Comparison of ENCODE assay signal across 10 cellular contexts in the genomic region with DNA sequence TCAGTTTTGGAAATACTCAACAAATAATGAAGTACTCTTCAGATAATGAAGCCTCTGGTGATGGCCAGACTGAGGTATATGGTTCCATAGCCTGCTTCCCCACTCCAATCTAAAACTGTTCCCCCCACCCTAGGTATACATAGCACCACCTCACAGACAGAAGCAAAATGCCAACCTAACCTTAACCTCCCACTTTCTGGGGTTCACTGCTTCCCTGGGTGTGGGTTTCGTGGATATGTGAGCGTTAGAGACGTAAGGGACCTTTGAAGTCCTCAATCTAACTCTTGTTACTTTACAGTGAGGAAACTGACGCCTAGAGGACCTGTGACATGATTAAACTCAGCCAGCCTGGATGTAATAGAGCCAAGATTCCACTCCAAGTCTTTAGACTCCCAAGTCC. TPM values are rescaled to one million over a fixed set of nuclear protein-coding genes. Genes with fewer than 3 reads are reported as not detected.
A peak's percentile ranks its signal among the peaks of the same experiment; 100 is the strongest.
DNase-seq lines count a peak whose midpoint lies in the region; ATAC-seq and TF ChIP-seq lines count a peak whose summit lies in the region.
"Had no signal": no experiment of that assay in that cellular context is flagged by ENCODE, and none has a peak within 500 bp of the region (broad histone marks: within the 10 kb centered on the region; RNA-seq: fewer than 3 reads in every experiment).

No MANE protein-coding gene starts in this region.

- H3K79me2 ChIP-seq in OCI-LY1 (ENCODE audit: insufficient read depth, low read length): no peaks in the 10 kb centered on the region

- H3K4me3 ChIP-seq in Caco-2 (ENCODE audit: low read depth, low read length) (no peak overlapping the region), OCI-LY1 (ENCODE audit: low read depth, low read length, poor library complexity, severe bottlenecking) (peak overlapping the region; percentile 81), ectodermal cell (ENCODE audit: insufficient read depth, low read depth, low read length) (peak overlapping the region; percentile 97), neuronal stem cell (ENCODE audit: low read length in 2 of 2) (peak overlapping the region; percentile 57 to 82), Peyer's patch (peak overlapping the region in 2 of 4 donors; percentile 89 to 90), spleen (peak overlapping the region in 4 of 8 donors; percentile 85 to 99 (median 91))

- no peaks in the 10 kb centered on the region for H3K27me3 Mint-ChIP-seq in Caco-2 (ENCODE audit: insufficient read depth, unreplicated experiment)

- no peak overlapping the region for H2BK12ac ChIP-seq in neuronal stem cell (ENCODE audit: low read length)

- peaks cover 2% of the 10 kb centered on the region; the same call in 1 of the 2 replicates for H3K36me3 ChIP-seq in Caco-2 (ENCODE audit: control insufficient read depth, insufficient read depth, low read length)
- peaks cover 45% of the 10 kb centered on the region for H3K36me3 ChIP-seq in OCI-LY1 (ENCODE audit: insufficient read depth, low read length)
- H3K36me3 ChIP-seq in ectodermal cell (ENCODE audit: control insufficient read depth, insufficient read depth, low read length): peaks cover 28% of the 10 kb centered on the region
- peaks cover 29 to 51% of the 10 kb centered on the region in 2 donors for H3K36me3 ChIP-seq in neuronal stem cell (replicated peaks in 1 of 2; ENCODE audit: control insufficient read depth in 2 of 2, insufficient read depth in 2 of 2, low read length in 2 of 2)
- H3K36me3 ChIP-seq in Peyer's patch: peaks cover 0 to 40% (median 0%) of the 10 kb centered on the region in 3 donors
- H3K36me3 ChIP-seq in spleen: peaks cover 0 to 51% (median 41%) of the 10 kb centered on the region in 6 donors

- no peak overlapping the region for H2AK5ac ChIP-seq in neuronal stem cell (ENCODE audit: low read depth, low read length)

- 92 to 93% methylated on average over 4 of the region's 4 CpGs for WGBS in ectodermal cell, 2 experiments
- no CpG with 5 or more reads among the region's 4 CpGs for WGBS in neuronal stem cell (ENCODE audit: extremely low coverage in 2 of 2, insufficient read length in 2 of 2, insufficient replicate concordance in 1 of 2), 2 donors
- WGBS in spleen, 5 donors: 88 to 90% (median 88%) methylated on average over 4 of the region's 4 CpGs

- peak overlapping the region; percentile 88 for H3K4me2 ChIP-seq in OCI-LY1 (ENCODE audit: low read length)
- H3K4me2 ChIP-seq in neuronal stem cell (ENCODE audit: insufficient read depth, low read length, poor library complexity, severe bottlenecking): peak overlapping the region; percentile 29

- no peak overlapping the region for H3K23ac ChIP-seq in neuronal stem cell (ENCODE audit: low read depth, low read length, poor library complexity)

- TF ChIP-seq CTCF in Caco-2 (IDR thresholded peaks at IDR 0.05; ENCODE audit: insufficient read depth in 1 of 2, low read depth in 1 of 2, low read length in 1 of 2, severe bottlenecking in 1 of 2, unreplicated experiment in 1 of 2): no peak
- TF ChIP-seq CTCF in OCI-LY1 (IDR thresholded peaks at IDR 0.05; ENCODE audit: low read length): no peak
- TF ChIP-seq CTCF in Peyer's patch (IDR thresholded peaks at IDR 0.05): no peak
- no peak for TF ChIP-seq CTCF in spleen (IDR thresholded peaks at IDR 0.05 in 8 of 11, conservative IDR thresholded peaks at IDR 0.05 in 3 of 11)

- H3K4me1 ChIP-seq in Caco-2: peaks cover 6% of the 10 kb centered on the region
- H3K4me1 ChIP-seq in OCI-LY1 (ENCODE audit: insufficient read depth, low read length, severe bottlenecking): peaks cover 15% of the 10 kb centered on the region
- H3K4me1 ChIP-seq in ectodermal cell (ENCODE audit: control insufficient read depth, insufficient read depth, low read length): peaks cover 21% of the 10 kb centered on the region
- peaks cover 6 to 15% of the 10 kb centered on the region in 2 donors for H3K4me1 ChIP-seq in neuronal stem cell (ENCODE audit: control insufficient read depth in 2 of 2, insufficient read depth in 1 of 2, low read depth in 1 of 2, low read length in 2 of 2)
- H3K4me1 ChIP-seq in Peyer's patch: peaks cover 0 to 41% (median 6%) of the 10 kb centered on the region in 4 donors
- peaks cover 6 to 82% (median 39%) of the 10 kb centered on the region in 6 donors for H3K4me1 ChIP-seq in spleen

- H3K4ac ChIP-seq in neuronal stem cell (ENCODE audit: low read length): no peak overlapping the region

- no peak overlapping the region for H3K14ac ChIP-seq in neuronal stem cell (ENCODE audit: low read length)

- H3K4me3 Mint-ChIP-seq in Caco-2 (ENCODE audit: unreplicated experiment): peak overlapping the region; percentile 94

- TF ChIP-seq POLR2A in Peyer's patch (IDR thresholded peaks at IDR 0.05) (no peak), spleen (IDR thresholded peaks at IDR 0.05) (no peak)

- H2AFZ ChIP-seq in OCI-LY1 (ENCODE audit: low read length): no peak overlapping the region
- H2AFZ ChIP-seq in neuronal stem cell (ENCODE audit: low read length): no peak overlapping the region

- peaks cover 58% of the 10 kb centered on the region for H3K36me3 Mint-ChIP-seq in Caco-2 (ENCODE audit: insufficient read depth, unreplicated experiment)

- H3K79me1 ChIP-seq in neuronal stem cell (ENCODE audit: low read depth, low read length): peaks cover 14% of the 10 kb centered on the region

- H3K27me3 ChIP-seq in Caco-2 (replicated peaks; ENCODE audit: control insufficient read depth, insufficient read depth, low read length) (no peaks in the 10 kb centered on the region), OCI-LY1 (ENCODE audit: insufficient read depth, low read length) (no peaks in the 10 kb centered on the region), ectodermal cell (ENCODE audit: control insufficient read depth, insufficient read depth, low read length, poor library complexity, severe bottlenecking) (no peaks in the 10 kb centered on the region), neuronal stem cell (ENCODE audit: control insufficient read depth in 3 of 3, insufficient read depth in 3 of 3, low read depth in 1 of 3, low read length in 3 of 3) (no peaks in the 10 kb centered on the region), Peyer's patch (no peaks in the 10 kb centered on the region), spleen (replicated peaks in 1 of 7) (no peaks in the 10 kb centered on the region)

- DNase-seq in Caco-2 (no peak), neuronal stem cell (ENCODE audit: low spot score) (no peak), Peyer's patch (no peak), spleen (no peak)
- DNase-seq: activated CD4-positive, alpha-beta T cell treated with anti-CD3 and anti-CD28 coated beads, Interleukin-2, amount 50 U/mL, for 48 hours; stimulated activated CD4-positive, alpha-beta T cell treated with anti-CD3 and anti-CD28 coated beads, Interleukin-4, amount 100 ng/mL, for 1 hour had no signal

- peaks cover 8% of the 10 kb centered on the region for H3K4me1 Mint-ChIP-seq in Caco-2 (ENCODE audit: low read depth, unreplicated experiment)

- POLR2A ChIA-PET in Caco-2 (lab: Charles Lee): no interaction called here

- H4K91ac ChIP-seq in neuronal stem cell (ENCODE audit: low read depth, low read length, poor library complexity): no peak overlapping the region

- H3K27ac ChIP-seq in OCI-LY1 (ENCODE audit: low read depth, low read length, poor library complexity, severe bottlenecking) (no peak overlapping the region), ectodermal cell (ENCODE audit: insufficient read depth, low read depth, low read length, poor library complexity, severe bottlenecking) (no peak overlapping the region), neuronal stem cell (replicated peaks; ENCODE audit: low read length) (no peak overlapping the region), Peyer's patch (no peak overlapping the region), spleen (no peak overlapping the region)

- no peak overlapping the region for H2BK120ac ChIP-seq in neuronal stem cell (ENCODE audit: low read depth, low read length)

- H3K18ac ChIP-seq in neuronal stem cell (ENCODE audit: low read length): no peak overlapping the region

- intact Hi-C loops in Caco-2 (cut with micrococcal nuclease; ENCODE audit: unreplicated experiment): no loop called here
- intact Hi-C loops in spleen (cut with DNase I; ENCODE audit: low total_unique reads): no loop called here

- H3K9ac ChIP-seq in OCI-LY1 (ENCODE audit: low read length) (peak overlapping the region; percentile 78; the same call in 1 of the 2 replicates), neuronal stem cell (ENCODE audit: low read depth, low read length, poor library complexity) (no peak overlapping the region)

- no peak for ATAC-seq in HG02884 (IDR thresholded peaks at IDR 0.05; ENCODE audit: unreplicated experiment)
- no peak for ATAC-seq in GM21367 (IDR thresholded peaks at IDR 0.05; ENCODE audit: unreplicated experiment)

- peak overlapping the region; percentile 93 for H3K27ac Mint-ChIP-seq in Caco-2 (ENCODE audit: unreplicated experiment)

- H4K8ac ChIP-seq in neuronal stem cell (ENCODE audit: low read depth, low read length): no peak overlapping the region

- BruUV-seq in Caco-2 (replicated peaks; lab: Mats Ljungman, UMichigan): no TSS peak

- H3K9me3 ChIP-seq in Caco-2 (no peaks in the 10 kb centered on the region), OCI-LY1 (ENCODE audit: low read length) (no peaks in the 10 kb centered on the region), ectodermal cell (ENCODE audit: control insufficient read depth, low read length) (no peaks in the 10 kb centered on the region), neuronal stem cell (replicated peaks in 1 of 2; ENCODE audit: control insufficient read depth in 2 of 2, insufficient read depth in 1 of 2, low read depth in 1 of 2, low read length in 2 of 2) (no peaks in the 10 kb centered on the region), Peyer's patch (no peaks in the 10 kb centered on the region), spleen (no peaks in the 10 kb centered on the region)

- no peaks in the 10 kb centered on the region for H4K20me1 ChIP-seq in OCI-LY1 (ENCODE audit: insufficient read depth, low read length)

- no peak overlapping the region for H2BK15ac ChIP-seq in neuronal stem cell (ENCODE audit: low read length)

- CTCF ChIA-PET in Caco-2 (lab: Charles Lee): no interaction called here

- no peak overlapping the region for H2BK5ac ChIP-seq in neuronal stem cell (ENCODE audit: low read length)

- no peaks in the 10 kb centered on the region for H3K9me3 Mint-ChIP-seq in Caco-2 (ENCODE audit: unreplicated experiment)

- no peaks in the 10 kb centered on the region for H3F3A ChIP-seq in OCI-LY1 (ENCODE audit: insufficient read depth, low read length)

- H3K9me2 ChIP-seq in OCI-LY1 (ENCODE audit: low read depth, low read length): no peaks in the 10 kb centered on the region

RNA-seq across cellular contexts. Expression of a gene that starts 1.4 kb away (rescaled TPM):
- total RNA-seq in Caco-2 (2022): 50.1 and 55.6 TPM in 2 replicates
- polyA plus RNA-seq in ectodermal cell (2013, experiment 1 of 4): 77.0 TPM
- polyA plus RNA-seq in ectodermal cell (2013, experiment 2 of 4): 93.5 TPM
- 65.6 TPM for polyA plus RNA-seq in ectodermal cell (2013, experiment 3 of 4)
- 75.2 TPM for polyA plus RNA-seq in ectodermal cell (2013, experiment 4 of 4)
- polyA plus RNA-seq in neuronal stem cell (2013, experiment 1 of 2): 74.0 TPM
- polyA plus RNA-seq in neuronal stem cell (2013, experiment 2 of 2): 73.5 TPM
- total RNA-seq in Peyer's patch: 10 to 100 TPM; 35.5 to 76.9 (median 57.6) TPM
- 10 to 100 TPM; 37.6 to 69.2 (median 54.9) TPM for total RNA-seq in spleen
- polyA plus RNA-seq in spleen: 10 to 100 TPM; 30.5 to 48.1 (median 37.5) TPM

RNA-seq across cellular contexts. Expression of a gene that starts 34.7 kb away (rescaled TPM):
- total RNA-seq in Caco-2 (2022) (162 and 171 TPM in 2 replicates), Peyer's patch (100 to 1,000 TPM in 3 of 4 donors, 10 to 100 TPM in 1; 67.7 to 625 (median 451) TPM), spleen (100 to 1,000 TPM; 103 to 170 (median 139) TPM)
- 75.1 TPM for polyA plus RNA-seq in ectodermal cell (2013, experiment 1 of 4)
- 83.4 TPM for polyA plus RNA-seq in ectodermal cell (2013, experiment 2 of 4)
- 58.0 TPM for polyA plus RNA-seq in ectodermal cell (2013, experiment 3 of 4)
- 66.9 TPM for polyA plus RNA-seq in ectodermal cell (2013, experiment 4 of 4)
- polyA plus RNA-seq in neuronal stem cell (2013, experiment 1 of 2): 61.0 TPM
- polyA plus RNA-seq in neuronal stem cell (2013, experiment 2 of 2): 62.9 TPM
- 10 to 100 TPM; 49.1 to 83.0 (median 61.4) TPM for polyA plus RNA-seq in spleen
